ENCODE assay signal across 8 cellular contexts in genomic region chr14:55131782-55132181, GRCh38. TPM values are rescaled to one million over a fixed set of nuclear protein-coding genes. Genes with fewer than 3 reads are reported as not detected.
A peak's percentile ranks its signal among the peaks of the same experiment; 100 is the strongest.
DNase-seq lines count a peak whose midpoint lies in the region; ATAC-seq and TF ChIP-seq lines count a peak whose summit lies in the region.

No MANE protein-coding gene starts in this region.

- H3K9me3 Mint-ChIP-seq in activated T-helper 1 cell treated with anti-CD3 and anti-CD28 coated beads, Interleukin-12 subunit alpha, Interleukin-12 subunit beta, Interleukin-2, Interleukin-4 antibody, amounts not matched to agents 30 ng/mL and 10 ng/mL and 1 ng/mL, durations not matched to agents 14 hours and 24 hours and 36 hours: no peaks in the 10 kb centered on the region

- ATAC-seq in SK-N-SH treated with all-trans-retinoic acid at 6 μM for 48 hours (no peak), right cardiac atrium (peak; percentile 4 to 35), GM21528 (IDR thresholded peaks at IDR 0.05; ENCODE audit: low FRiP score, unreplicated experiment) (no peak)

- TF ChIP-seq CTCF in SK-N-SH (IDR thresholded peaks at IDR 0.05): no peak
- TF ChIP-seq CTCF in tibial artery (IDR thresholded peaks at IDR 0.05): no peak

- no peak overlapping the region for H2AFZ ChIP-seq in SK-N-SH (ENCODE audit: low read depth)

- peaks cover 16% of the 10 kb centered on the region for H3K4me1 Mint-ChIP-seq in activated T-helper 1 cell treated with anti-CD3 and anti-CD28 coated beads, Interleukin-12 subunit alpha, Interleukin-12 subunit beta, Interleukin-2, Interleukin-4 antibody, amounts not matched to agents 30 ng/mL and 10 ng/mL and 1 ng/mL, durations not matched to agents 14 hours and 24 hours and 36 hours (ENCODE audit: low read depth)

- no peak for DNase-seq in SK-N-SH
- DNase-seq in activated T-helper 1 cell treated with anti-CD3 and anti-CD28 coated beads, Interleukin-12 subunit alpha, Interleukin-12 subunit beta, Interleukin-2, Interleukin-4 antibody, amounts not matched to agents 30 ng/mL and 10 ng/mL and 1 ng/mL, durations not matched to agents 14 hours and 24 hours and 36 hours (ENCODE audit: low spot score): no peak
- no peak for DNase-seq in right cardiac atrium
- DNase-seq in tibial artery: no peak
- DNase-seq in NCI-H146 (lab: John Stamatoyannopoulos, UW): no peak
- no peak for DNase-seq in NCI-H446 treated with DMSO at 0.1 percent for 48 hours (lab: John Stamatoyannopoulos, UW)

- peak overlapping the region; percentile 56 for H3K4me3 Mint-ChIP-seq in activated T-helper 1 cell treated with anti-CD3 and anti-CD28 coated beads, Interleukin-12 subunit alpha, Interleukin-12 subunit beta, Interleukin-2, Interleukin-4 antibody, amounts not matched to agents 30 ng/mL and 10 ng/mL and 1 ng/mL, durations not matched to agents 14 hours and 24 hours and 36 hours

- intact Hi-C loops in activated T-helper 1 cell treated with anti-CD3 and anti-CD28 coated beads, Interleukin-12 subunit alpha, Interleukin-12 subunit beta, Interleukin-2, Interleukin-4 antibody, amounts not matched to agents 30 ng/mL and 10 ng/mL and 1 ng/mL, durations not matched to agents 14 hours and 24 hours and 36 hours (cut with micrococcal nuclease): no loop called here
- intact Hi-C loops in right cardiac atrium (cut with DNase I): loop anchor here in 3 of 4 donors (2.0 to 5.0 kb wide), 3 partner anchors 31 to 39 kb away; no protein-coding TSS in a partner anchor
- intact Hi-C loops in tibial artery (cut with DNase I; ENCODE audit: low total_unique reads): loop anchor here (5.0 kb wide), 1 partner anchor 39 kb away; no protein-coding TSS in a partner anchor

- H3F3A ChIP-seq in SK-N-SH (replicated peaks; ENCODE audit: insufficient read depth): peaks cover 23% of the 10 kb centered on the region

- H3K36me3 Mint-ChIP-seq in activated T-helper 1 cell treated with anti-CD3 and anti-CD28 coated beads, Interleukin-12 subunit alpha, Interleukin-12 subunit beta, Interleukin-2, Interleukin-4 antibody, amounts not matched to agents 30 ng/mL and 10 ng/mL and 1 ng/mL, durations not matched to agents 14 hours and 24 hours and 36 hours (ENCODE audit: low read depth): peaks cover 5% of the 10 kb centered on the region

- no peak for TF ChIP-seq RAD21 in SK-N-SH (IDR thresholded peaks at IDR 0.05; ENCODE audit: low read length)

- H3K9me3 ChIP-seq in SK-N-SH (no peaks in the 10 kb centered on the region), right cardiac atrium (ENCODE audit: control insufficient read depth, low read length) (no peaks in the 10 kb centered on the region), tibial artery (no peaks in the 10 kb centered on the region)

- H3K27ac Mint-ChIP-seq in activated T-helper 1 cell treated with anti-CD3 and anti-CD28 coated beads, Interleukin-12 subunit alpha, Interleukin-12 subunit beta, Interleukin-2, Interleukin-4 antibody, amounts not matched to agents 30 ng/mL and 10 ng/mL and 1 ng/mL, durations not matched to agents 14 hours and 24 hours and 36 hours: no peak overlapping the region

- H3K79me2 ChIP-seq in SK-N-SH (ENCODE audit: insufficient read depth): peaks cover 64% of the 10 kb centered on the region

- peak overlapping the region; percentile 17; the same call in 1 of the 2 replicates for H3K4me2 ChIP-seq in SK-N-SH

- H3K9me2 ChIP-seq in SK-N-SH: no peaks in the 10 kb centered on the region

- H3K27me3 Mint-ChIP-seq in activated T-helper 1 cell treated with anti-CD3 and anti-CD28 coated beads, Interleukin-12 subunit alpha, Interleukin-12 subunit beta, Interleukin-2, Interleukin-4 antibody, amounts not matched to agents 30 ng/mL and 10 ng/mL and 1 ng/mL, durations not matched to agents 14 hours and 24 hours and 36 hours (ENCODE audit: insufficient read depth): peaks cover 27% of the 10 kb centered on the region

- no peaks in the 10 kb centered on the region for H3K27me3 ChIP-seq in SK-N-SH (ENCODE audit: insufficient read depth)
- no peaks in the 10 kb centered on the region for H3K27me3 ChIP-seq in right cardiac atrium (ENCODE audit: control insufficient read depth, insufficient read depth)
- H3K27me3 ChIP-seq in tibial artery: no peaks in the 10 kb centered on the region

- TF ChIP-seq EP300 in SK-N-SH (IDR thresholded peaks at IDR 0.05; ENCODE audit: borderline replicate concordance in 1 of 2, low read depth in 1 of 2, low read length in 1 of 2): no peak

- H3K36me3 ChIP-seq in SK-N-SH (replicated peaks in 1 of 2; ENCODE audit: control insufficient read depth in 1 of 2, insufficient read depth in 2 of 2, low read length in 1 of 2) (peaks cover 0 to 5% of the 10 kb centered on the region in 2 experiments), tibial artery (no peaks in the 10 kb centered on the region)

- H3K4me1 ChIP-seq in SK-N-SH (ENCODE audit: control insufficient read depth in 1 of 2, insufficient read depth in 2 of 2, low read depth in 1 of 2, low read length in 1 of 2) (peaks cover 11 to 15% of the 10 kb centered on the region in 2 experiments; a peak in 3 of 4 replicates), right cardiac atrium (ENCODE audit: control insufficient read depth, insufficient read depth, low read length) (peaks cover 15% of the 10 kb centered on the region), tibial artery (peaks cover 3 to 69% (median 41%) of the 10 kb centered on the region in 4 donors)

- H3K27ac ChIP-seq in SK-N-SH (ENCODE audit: low read depth in 2 of 2, low read length in 1 of 2): peak overlapping the region in 1 of 2 experiments; percentile 5; a peak in 1 of 4 replicates
- H3K27ac ChIP-seq in right cardiac atrium (ENCODE audit: low read length): peak overlapping the region; percentile 83
- H3K27ac ChIP-seq in tibial artery: peak overlapping the region; percentile 1 to 38

- CTCF ChIA-PET in SK-N-SH (lab: Yijun Ruan, JAX): interaction anchor here (0.6 to 4.2 kb wide), 7 partner anchors 9 to 59 kb away, joined by 3 to 22 read pairs (median 5); no protein-coding TSS in a partner anchor

- H4K20me1 ChIP-seq in SK-N-SH (ENCODE audit: insufficient read depth): peaks cover 3% of the 10 kb centered on the region; the same call in 1 of the 2 replicates

- H3K9ac ChIP-seq in SK-N-SH: no peak overlapping the region

- H3K4me3 ChIP-seq in SK-N-SH (ENCODE audit: low read depth in 2 of 2, low read length in 1 of 2) (no peak overlapping the region), right cardiac atrium (ENCODE audit: low read length) (peak overlapping the region; percentile 88), tibial artery (peak overlapping the region in 1 of 2 donors; percentile 10)

- POLR2A ChIA-PET in SK-N-SH (lab: Yijun Ruan, JAX): no interaction called here

- WGBS in SK-N-SH (ENCODE audit: low lambda C conversion rate): 98% methylated on average over 4 of the region's 4 CpGs
- WGBS in right cardiac atrium: 38% methylated on average over 4 of the region's 4 CpGs

TF ChIP-seq in SK-N-SH, 30 proteins besides CTCF, POLR2A, EP300 and RAD21:
- TF ChIP-seq FOSL2 (IDR thresholded peaks at IDR 0.05; ENCODE audit: borderline replicate concordance, low read depth) (no peak), MXI1 (IDR thresholded peaks at IDR 0.05; ENCODE audit: low read depth, low read length) (no peak)

TF ChIP-seq in SK-N-SH treated with all-trans-retinoic acid at 6 μM for 48 hours, 23 proteins besides CTCF, POLR2A, EP300 and RAD21 (continues in another document):
- TF ChIP-seq PPARA (CRISPR knock-in tag; IDR thresholded peaks at IDR 0.05; ENCODE audit: borderline replicate concordance) (no peak), GLIS3 (CRISPR knock-in tag; IDR thresholded peaks at IDR 0.05) (no peak), ZNF70 (CRISPR knock-in tag; IDR thresholded peaks at IDR 0.05) (no peak), ZNF565 (CRISPR knock-in tag; conservative IDR thresholded peaks at IDR 0.05; ENCODE audit: low read depth) (no peak), SNAI2 (CRISPR knock-in tag; IDR thresholded peaks at IDR 0.05) (no peak), ARNTL (CRISPR knock-in tag; IDR thresholded peaks at IDR 0.05; ENCODE audit: borderline replicate concordance, low read depth) (no peak)
- TF ChIP-seq, protein P1, sequence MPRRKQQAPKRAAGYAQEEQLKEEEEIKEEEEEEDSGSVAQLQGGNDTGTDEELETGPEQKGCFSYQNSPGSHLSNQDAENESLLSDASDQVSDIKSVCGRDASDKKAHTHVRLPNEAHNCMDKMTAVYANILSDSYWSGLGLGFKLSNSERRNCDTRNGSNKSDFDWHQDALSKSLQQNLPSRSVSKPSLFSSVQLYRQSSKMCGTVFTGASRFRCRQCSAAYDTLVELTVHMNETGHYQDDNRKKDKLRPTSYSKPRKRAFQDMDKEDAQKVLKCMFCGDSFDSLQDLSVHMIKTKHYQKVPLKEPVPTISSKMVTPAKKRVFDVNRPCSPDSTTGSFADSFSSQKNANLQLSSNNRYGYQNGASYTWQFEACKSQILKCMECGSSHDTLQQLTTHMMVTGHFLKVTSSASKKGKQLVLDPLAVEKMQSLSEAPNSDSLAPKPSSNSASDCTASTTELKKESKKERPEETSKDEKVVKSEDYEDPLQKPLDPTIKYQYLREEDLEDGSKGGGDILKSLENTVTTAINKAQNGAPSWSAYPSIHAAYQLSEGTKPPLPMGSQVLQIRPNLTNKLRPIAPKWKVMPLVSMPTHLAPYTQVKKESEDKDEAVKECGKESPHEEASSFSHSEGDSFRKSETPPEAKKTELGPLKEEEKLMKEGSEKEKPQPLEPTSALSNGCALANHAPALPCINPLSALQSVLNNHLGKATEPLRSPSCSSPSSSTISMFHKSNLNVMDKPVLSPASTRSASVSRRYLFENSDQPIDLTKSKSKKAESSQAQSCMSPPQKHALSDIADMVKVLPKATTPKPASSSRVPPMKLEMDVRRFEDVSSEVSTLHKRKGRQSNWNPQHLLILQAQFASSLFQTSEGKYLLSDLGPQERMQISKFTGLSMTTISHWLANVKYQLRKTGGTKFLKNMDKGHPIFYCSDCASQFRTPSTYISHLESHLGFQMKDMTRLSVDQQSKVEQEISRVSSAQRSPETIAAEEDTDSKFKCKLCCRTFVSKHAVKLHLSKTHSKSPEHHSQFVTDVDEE (CRISPR knock-in tag; IDR thresholded peaks at IDR 0.05): no peak

RNA-seq across cellular contexts. Expression of gene LGALS3, which starts 2.7 kb away (rescaled TPM):
- polyA plus RNA-seq in SK-N-SH (2012; rRNA removed) (59.5 and 59.8 TPM in 2 replicates), right cardiac atrium (271 TPM)
- polyA plus RNA-seq in SK-N-SH (2012; cell fraction: cytosol; rRNA removed): 50.7 and 56.5 TPM in 2 replicates
- 51.5 and 55.5 TPM in 2 replicates for polyA plus RNA-seq in SK-N-SH (2012; cell fraction: nucleus; rRNA removed)
- total RNA-seq in activated T-helper 1 cell treated with anti-CD3 and anti-CD28 coated beads, Interleukin-12 subunit alpha, Interleukin-12 subunit beta, Interleukin-2, Interleukin-4 antibody, amounts not matched to agents 30 ng/mL and 10 ng/mL and 1 ng/mL, durations not matched to agents 14 hours and 24 hours and 36 hours: 10.4 and 12.0 TPM in 2 replicates
- 100 to 1,000 TPM; 139 to 186 (median 164) TPM for total RNA-seq in right cardiac atrium

RNA-seq across cellular contexts. Expression of gene DLGAP5, which starts 59.6 kb away (rescaled TPM):
- polyA plus RNA-seq in SK-N-SH (2012; rRNA removed) (6.2 and 6.4 TPM in 2 replicates), right cardiac atrium (0.02 TPM)
- 8.8 and 11.0 TPM in 2 replicates for polyA plus RNA-seq in SK-N-SH (2012; cell fraction: cytosol; rRNA removed)
- polyA plus RNA-seq in SK-N-SH (2012; cell fraction: nucleus; rRNA removed): 2.9 and 7.2 TPM in 2 replicates
- total RNA-seq in activated T-helper 1 cell treated with anti-CD3 and anti-CD28 coated beads, Interleukin-12 subunit alpha, Interleukin-12 subunit beta, Interleukin-2, Interleukin-4 antibody, amounts not matched to agents 30 ng/mL and 10 ng/mL and 1 ng/mL, durations not matched to agents 14 hours and 24 hours and 36 hours: 22.4 and 26.4 TPM in 2 replicates
- under 1 TPM in 3 of 4 donors, not detected in 1; 0.23 to 0.89 (median 0.38) TPM for total RNA-seq in right cardiac atrium

Comparison
In these comparisons a context has a peak if more than half of its experiments do, and no peak if none do; other contexts are left out.
1. ATAC-seq: peak in right cardiac atrium (2 of 2); none in SK-N-SH treated with all-trans-retinoic acid at 6 μM for 48 hours (single experiment) and GM21528 (single experiment).
2. RNA of gene LGALS3, which starts 2.7 kb away (total RNA-seq): 139 to 186 TPM in right cardiac atrium; 10.4 to 12.0 TPM in activated T-helper 1 cell treated with anti-CD3 and anti-CD28 coated beads, Interleukin-12 subunit alpha, Interleukin-12 subunit beta, Interleukin-2, Interleukin-4 antibody, amounts not matched to agents 30 ng/mL and 10 ng/mL and 1 ng/mL, durations not matched to agents 14 hours and 24 hours and 36 hours; every median in the first group is over 10 times any median in the second.
3. RNA of gene DLGAP5, which starts 59.6 kb away (total RNA-seq): 22.4 to 26.4 TPM in activated T-helper 1 cell treated with anti-CD3 and anti-CD28 coated beads, Interleukin-12 subunit alpha, Interleukin-12 subunit beta, Interleukin-2, Interleukin-4 antibody, amounts not matched to agents 30 ng/mL and 10 ng/mL and 1 ng/mL, durations not matched to agents 14 hours and 24 hours and 36 hours; 0.23 to 0.89 TPM in right cardiac atrium; every median in the first group is over 10 times any median in the second.